8 cellular contexts compared by ENCODE assay signal in the genomic region with DNA sequence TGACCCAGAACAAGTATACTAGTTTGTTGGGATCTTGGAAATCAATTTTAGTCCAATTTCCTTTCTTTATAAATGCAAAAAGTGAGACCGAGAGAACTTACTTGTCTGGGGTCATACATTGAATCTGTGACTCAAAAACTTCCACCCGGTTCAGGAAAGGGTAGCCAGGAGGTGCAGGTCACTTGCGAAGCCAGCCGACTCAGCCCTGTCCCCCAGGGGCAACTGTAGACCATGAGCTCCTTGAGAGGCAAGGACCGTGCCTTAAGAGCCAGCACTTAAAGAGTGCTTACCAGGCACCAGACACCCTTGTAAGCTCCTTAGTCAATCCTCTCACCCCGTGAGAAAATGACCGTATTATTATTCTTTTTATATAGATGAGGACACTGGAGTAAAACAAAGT. TPM values are rescaled to one million over a fixed set of nuclear protein-coding genes. Genes with fewer than 3 reads are reported as not detected.
DNase-seq lines count a peak whose midpoint lies in the region; ATAC-seq, FAIRE-seq and TF ChIP-seq lines count a peak whose summit lies in the region.

No MANE protein-coding gene starts in this region.

- H3K9me3 ChIP-seq in OCI-LY7 (ENCODE audit: low read length) (no peaks in the 10 kb centered on the region), endothelial cell of umbilical vein (replicated peaks; ENCODE audit: control insufficient read depth, insufficient read depth, low read length) (no peaks in the 10 kb centered on the region), ovary (no peaks in the 10 kb centered on the region)

- 72 to 80% (median 75%) methylated on average over 7 of the region's 7 CpGs for WGBS in ovary, 3 donors

- H4K20me1 ChIP-seq in OCI-LY7 (ENCODE audit: insufficient read depth, low read length) (no peaks in the 10 kb centered on the region), endothelial cell of umbilical vein (replicated peaks; ENCODE audit: control insufficient read depth, extremely low read depth, insufficient read depth, low read length) (no peaks in the 10 kb centered on the region)

- TF ChIP-seq POLR2A in endothelial cell of umbilical vein (IDR thresholded peaks at IDR 0.05; ENCODE audit: low read depth, low read length) (no peak), ovary (IDR thresholded peaks at IDR 0.05) (no peak)

- peak overlapping the region; percentile 96 for H2AFZ ChIP-seq in OCI-LY7 (ENCODE audit: low read length)
- peak overlapping the region; percentile 88 for H2AFZ ChIP-seq in endothelial cell of umbilical vein (ENCODE audit: low read depth, low read length)

- ATAC-seq in GM21737 (IDR thresholded peaks at IDR 0.05; ENCODE audit: unreplicated experiment) (no peak), HG03039 (IDR thresholded peaks at IDR 0.05; ENCODE audit: unreplicated experiment) (no peak)

- intact Hi-C loops in OCI-LY7 (cut with micrococcal nuclease; ENCODE audit: unreplicated experiment) (loop anchor here (5.0 kb wide), 2 partner anchors 221 to 379 kb away; partner anchors contain the start of gene PRPF40B), endothelial cell of umbilical vein (cut with micrococcal nuclease) (no loop called here), ovary (cut with DNase I) (no loop called here)

- no peak for TF ChIP-seq EP300 in ovary (IDR thresholded peaks at IDR 0.05)

- H3K27ac ChIP-seq in OCI-LY7 (ENCODE audit: low read depth, low read length, poor library complexity, severe bottlenecking) (peak overlapping the region; percentile 74), endothelial cell of umbilical vein (ENCODE audit: insufficient read depth, low read depth, low read length) (peak overlapping the region; percentile 50), ovary (peak overlapping the region in 1 of 2 donors; percentile 85)

- dilution Hi-C loops in endothelial cell of umbilical vein (cut with MboI; ENCODE audit: extremely low pct_ligation_motif_present, low sequenced_read_pairs) = no loop called here

- no peak for TF ChIP-seq CTCF in OCI-LY7 (conservative IDR thresholded peaks at IDR 0.05; ENCODE audit: low read length)
- no peak for TF ChIP-seq CTCF in endothelial cell of umbilical vein (IDR thresholded peaks at IDR 0.05; ENCODE audit: extremely low read depth in 1 of 2, insufficient read depth in 1 of 2, low read depth in 1 of 2, low read length in 2 of 2)
- no peak for TF ChIP-seq CTCF in ovary (IDR thresholded peaks at IDR 0.05)

- H3K9me1 ChIP-seq in endothelial cell of umbilical vein (replicated peaks; ENCODE audit: control insufficient read depth, extremely low read depth, insufficient read depth, low read length) = no peaks in the 10 kb centered on the region

- FAIRE-seq in endothelial cell of umbilical vein (lab: Jason Lieb, UNC) = no peak

- no TSS peak for BruUV-seq in OCI-LY7 (replicated peaks; lab: Mats Ljungman, UMichigan)
- TSS peak; percentile 90 for BruUV-seq in endothelial cell of umbilical vein (replicated peaks; lab: Mats Ljungman, UMichigan)

- peak; percentile 80 for DNase-seq in DMS79 treated with DMSO at 0.1 percent for 48 hours (lab: John Stamatoyannopoulos, UW)
- DNase-seq in OCI-LY7 (ENCODE audit: low spot score) = no peak
- no peak for DNase-seq in endothelial cell of umbilical vein (ENCODE audit: low read depth, low spot score)
- no peak for DNase-seq in ovary
- no peak for DNase-seq in NCI-H2029 treated with DMSO at 0.1 percent for 48 hours (lab: John Stamatoyannopoulos, UW)
- no peak for DNase-seq in NCI-H774 (lab: John Stamatoyannopoulos, UW)

- H3K9me2 ChIP-seq in OCI-LY7 (ENCODE audit: insufficient read depth, low read length) = no peaks in the 10 kb centered on the region

- H3K36me3 ChIP-seq in OCI-LY7 (ENCODE audit: insufficient read depth, low read length) (peaks cover 2% of the 10 kb centered on the region; the same call in 1 of the 2 replicates), endothelial cell of umbilical vein (ENCODE audit: control insufficient read depth in 2 of 2, extremely low read depth in 1 of 2, insufficient read depth in 2 of 2, low read length in 2 of 2) (no peaks in the 10 kb centered on the region), ovary (no peaks in the 10 kb centered on the region)

- peak overlapping the region; percentile 92 for H3K4me3 ChIP-seq in OCI-LY7 (ENCODE audit: low read depth, low read length, poor library complexity, severe bottlenecking)
- H3K4me3 ChIP-seq in endothelial cell of umbilical vein (replicated peaks in 1 of 3; ENCODE audit: insufficient read depth in 1 of 3, low read depth in 1 of 3, low read length in 3 of 3) = peak overlapping the region; percentile 24 to 71 (median 71)
- H3K4me3 ChIP-seq in ovary = peak overlapping the region; percentile 71

- peaks cover 10 to 11% of the 10 kb centered on the region in 2 experiments for H3K27me3 ChIP-seq in endothelial cell of umbilical vein (ENCODE audit: control insufficient read depth in 2 of 2, insufficient read depth in 2 of 2, low read length in 2 of 2)
- H3K27me3 ChIP-seq in ovary = no peaks in the 10 kb centered on the region

- peak overlapping the region; percentile 49 for H3K9ac ChIP-seq in endothelial cell of umbilical vein (replicated peaks; ENCODE audit: extremely low read depth, insufficient read depth, low read length)

- peaks cover 34% of the 10 kb centered on the region for H3K4me1 ChIP-seq in OCI-LY7 (ENCODE audit: insufficient read depth, low read length, poor library complexity, severe bottlenecking)
- peaks cover 12% of the 10 kb centered on the region for H3K4me1 ChIP-seq in endothelial cell of umbilical vein (ENCODE audit: control insufficient read depth, extremely low read depth, insufficient read depth, low read length)
- H3K4me1 ChIP-seq in ovary (ENCODE audit: insufficient read depth) = peaks cover 6% of the 10 kb centered on the region

- POLR2A ChIA-PET in OCI-LY7 (lab: Charles Lee) (interaction anchor here (0.6 to 2.0 kb wide), 4 partner anchors 15 to 1187 kb away, joined by 3 to 5 read pairs (median 3); partner anchors contain the start of gene NCKAP5L), endothelial cell of umbilical vein (lab: Charles Lee) (interaction anchor here (1.0 to 1.6 kb wide), 4 partner anchors 15 to 102 kb away, joined by 3 to 10 read pairs (median 6); partner anchors contain the start of genes NCKAP5L and TMBIM6)

- peaks cover 14% of the 10 kb centered on the region; the same call in 1 of the 2 replicates for H3K79me2 ChIP-seq in OCI-LY7 (ENCODE audit: insufficient read depth, low read depth, low read length)
- no peaks in the 10 kb centered on the region for H3K79me2 ChIP-seq in endothelial cell of umbilical vein (ENCODE audit: control insufficient read depth, insufficient read depth, low read length)

- peak overlapping the region; percentile 96 for H3K4me2 ChIP-seq in OCI-LY7 (ENCODE audit: low read length)
- H3K4me2 ChIP-seq in endothelial cell of umbilical vein (ENCODE audit: insufficient read depth, low read length) = peak overlapping the region; percentile 90

- CTCF ChIA-PET in OCI-LY7 (lab: Charles Lee; ENCODE audit: unreplicated experiment) = interaction anchor here (0.6 to 1.0 kb wide), 2 partner anchors 24 to 86 kb away, joined by 3 to 4 read pairs; no protein-coding TSS in a partner anchor
- CTCF ChIA-PET in endothelial cell of umbilical vein (lab: Charles Lee) = interaction anchor here (0.9 to 6.1 kb wide), 6 partner anchors 23 to 227 kb away, joined by 3 to 115 read pairs (median 5); partner anchors contain the start of gene TMBIM6

TF ChIP-seq in endothelial cell of umbilical vein, 7 proteins besides CTCF, POLR2A, EP300 and RAD21:
- TF ChIP-seq POLR2AphosphoS5 (IDR thresholded peaks at IDR 0.05; ENCODE audit: insufficient read depth, low read depth, low read length) = no peak
- TF ChIP-seq GATA2 (IDR thresholded peaks at IDR 0.05; ENCODE audit: insufficient read depth, insufficient read length, low read depth, low read length) = no peak
- no peak for TF ChIP-seq MAX (IDR thresholded peaks at IDR 0.05; ENCODE audit: insufficient read depth, insufficient read length)
- TF ChIP-seq MYC (IDR thresholded peaks at IDR 0.05; ENCODE audit: low read depth, low read length) = no peak
- no peak for TF ChIP-seq FOS (IDR thresholded peaks at IDR 0.05; ENCODE audit: borderline replicate concordance, insufficient read depth, low read length)

RNA-seq across cellular contexts. Expression of gene BCDIN3D, which starts 0.5 kb away (rescaled TPM):
- total RNA-seq in OCI-LY7 (2014; rRNA removed; shearing (Covaris generic)) = 7.5 and 8.4 TPM in 2 replicates
- total RNA-seq in OCI-LY7 (2022) = 9.7 and 10.1 TPM in 2 replicates
- 2.5 and 3.1 TPM in 2 replicates for total RNA-seq in endothelial cell of umbilical vein
- polyA plus RNA-seq in endothelial cell of umbilical vein = 1.8 TPM in 2 replicates
- polyA plus RNA-seq in endothelial cell of umbilical vein (2011; cell fraction: cytosol; rRNA removed) = 1.5 and 1.7 TPM in 2 replicates
- 1.4 and 1.5 TPM in 2 replicates for polyA plus RNA-seq in endothelial cell of umbilical vein (2011; cell fraction: nucleus; rRNA removed)
- polyA plus RNA-seq in endothelial cell of umbilical vein (2012) = 1.1 and 2.1 TPM in 2 replicates
- 0.92 and 2.1 TPM in 2 replicates for polyA minus RNA-seq in endothelial cell of umbilical vein
- polyA minus RNA-seq in endothelial cell of umbilical vein (2011; cell fraction: cytosol; rRNA and poly(A)+ RNA removed) = 1.9 TPM
- polyA minus RNA-seq in endothelial cell of umbilical vein (2011; cell fraction: nucleus; rRNA and poly(A)+ RNA removed) = 1.2 and 2.4 TPM in 2 replicates
- 1 to 10 TPM; 2.8 to 5.9 (median 4.7) TPM for total RNA-seq in ovary
- 1 to 10 TPM; 3.5 to 4.3 TPM for polyA plus RNA-seq in ovary

RNA-seq across cellular contexts. Expression of gene NCKAP5L, which starts 15.2 kb away (rescaled TPM):
- total RNA-seq in OCI-LY7 (2014; rRNA removed; shearing (Covaris generic)) = 4.6 TPM in 2 replicates
- total RNA-seq in OCI-LY7 (2022) (9.5 and 12.2 TPM in 2 replicates), endothelial cell of umbilical vein (46.1 and 52.1 TPM in 2 replicates), ovary (10 to 100 TPM; 12.0 to 27.3 (median 22.8) TPM)
- polyA plus RNA-seq in endothelial cell of umbilical vein (17.4 and 22.7 TPM in 2 replicates), ovary (10 to 100 TPM in 1 of 2 donors, 1 to 10 TPM in 1; 2.5 to 13.8 TPM)
- 10.1 and 15.0 TPM in 2 replicates for polyA plus RNA-seq in endothelial cell of umbilical vein (2011; cell fraction: cytosol; rRNA removed)
- polyA plus RNA-seq in endothelial cell of umbilical vein (2011; cell fraction: nucleus; rRNA removed) = 42.4 and 45.5 TPM in 2 replicates
- 18.4 and 23.6 TPM in 2 replicates for polyA plus RNA-seq in endothelial cell of umbilical vein (2012)
- 23.1 and 25.5 TPM in 2 replicates for polyA minus RNA-seq in endothelial cell of umbilical vein
- 7.8 TPM for polyA minus RNA-seq in endothelial cell of umbilical vein (2011; cell fraction: cytosol; rRNA and poly(A)+ RNA removed)
- polyA minus RNA-seq in endothelial cell of umbilical vein (2011; cell fraction: nucleus; rRNA and poly(A)+ RNA removed) = 29.3 and 38.6 TPM in 2 replicates
